16 cellular contexts compared by ENCODE assay signal in the genomic region with DNA sequence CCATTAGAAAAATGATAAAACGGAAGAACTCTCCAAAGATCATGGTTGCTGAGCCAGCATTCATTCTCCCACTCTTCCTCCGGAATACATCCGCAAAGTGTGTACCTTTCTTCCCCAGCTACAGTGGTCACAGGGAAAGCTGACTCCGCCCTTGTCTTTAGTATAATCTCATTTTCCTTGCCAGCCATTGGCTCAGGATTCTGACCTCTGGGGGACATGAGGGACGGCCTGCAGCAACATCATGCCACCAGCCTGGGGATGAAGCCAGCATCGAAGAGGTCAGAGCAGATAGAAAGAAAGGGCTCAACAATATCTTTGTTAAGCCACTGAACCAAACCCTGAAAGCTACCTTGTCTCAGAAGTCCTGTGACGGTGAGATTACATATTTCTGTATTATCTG. TPM values are rescaled to one million over a fixed set of nuclear protein-coding genes. Genes with fewer than 3 reads are reported as not detected.
DNase-seq lines count a peak whose midpoint lies in the region; ATAC-seq and TF ChIP-seq lines count a peak whose summit lies in the region.
"Had no signal": no experiment of that assay in that cellular context is flagged by ENCODE, and none has a peak within 500 bp of the region (broad histone marks: within the 10 kb centered on the region; RNA-seq: fewer than 3 reads in every experiment).

No MANE protein-coding gene starts in this region.

- no peaks in the 10 kb centered on the region for H3K9me3 ChIP-seq in iPS DF 6.9 (ENCODE audit: control insufficient read depth, insufficient read depth, low read length)
- H3K9me3 ChIP-seq in CD8-positive, alpha-beta T cell (ENCODE audit: low read length) = no peaks in the 10 kb centered on the region
- H3K9me3 ChIP-seq: BE2C had no signal

- H3K27ac Mint-ChIP-seq in WTC11 = no peak overlapping the region; the same call in 1 of the 2 replicates
- no peak overlapping the region for H3K27ac Mint-ChIP-seq in activated naive CD8-positive, alpha-beta T cell treated with anti-CD3 and anti-CD28 coated beads, Interleukin-2, amount 50 U/mL, for 24 hours
- no peak overlapping the region for H3K27ac Mint-ChIP-seq in CD8-positive, alpha-beta T cell
- H3K27ac Mint-ChIP-seq: CD4-positive, alpha-beta memory T cell had no signal

- no peak overlapping the region for H3K4me3 ChIP-seq in H7 (ENCODE audit: insufficient read depth, low read depth, low read length)
- no peak overlapping the region for H3K4me3 ChIP-seq in iPS DF 6.9 (ENCODE audit: low read length)
- H3K4me3 ChIP-seq in CD8-positive, alpha-beta T cell (ENCODE audit: low read depth, low read length) = no peak overlapping the region
- H3K4me3 ChIP-seq: GM23248 had no signal

- DNase-seq in H7 = peak; percentile 13
- no peak for DNase-seq in WTC11 (ENCODE audit: low spot score)
- DNase-seq in iPS DF 6.9 (ENCODE audit: low read depth, low spot score) = peak; percentile 5
- no peak for DNase-seq in activated naive CD8-positive, alpha-beta T cell treated with anti-CD3 and anti-CD28 coated beads, Interleukin-2, amount 50 U/mL, for 24 hours
- no peak for DNase-seq in CD8-positive, alpha-beta T cell
- DNase-seq in NCI-H1436 treated with DMSO at 0.1 percent for 48 hours (lab: John Stamatoyannopoulos, UW) = no peak
- DNase-seq: BE2C; CD4-positive, alpha-beta memory T cell; COR-L47; DMS153; DMS79 treated with DMSO at 0.1 percent for 48 hours; EL; GM23248 had no signal

- H3K27me3 Mint-ChIP-seq in WTC11 (ENCODE audit: low read depth) = no peaks in the 10 kb centered on the region
- H3K27me3 Mint-ChIP-seq in activated naive CD8-positive, alpha-beta T cell treated with anti-CD3 and anti-CD28 coated beads, Interleukin-2, amount 50 U/mL, for 24 hours = peaks cover 5% of the 10 kb centered on the region
- peaks cover 14% of the 10 kb centered on the region for H3K27me3 Mint-ChIP-seq in CD8-positive, alpha-beta T cell (ENCODE audit: low read depth)

- no peak for TF ChIP-seq CTCF in WTC11 (IDR thresholded peaks at IDR 0.05)
- no peak for TF ChIP-seq CTCF in CD8-positive, alpha-beta T cell (IDR thresholded peaks at IDR 0.05)

- ATAC-seq in WTC11 (peak; percentile 94), HG02623 (IDR thresholded peaks at IDR 0.05; ENCODE audit: unreplicated experiment) (no peak)
- no peak for ATAC-seq in activated naive CD8-positive, alpha-beta T cell treated with anti-CD3 and anti-CD28 coated beads, Interleukin-2, amount 50 U/mL, for 24 hours
- ATAC-seq in CD8-positive, alpha-beta T cell = no peak
- ATAC-seq: HCT116 had no signal

- no peaks in the 10 kb centered on the region for H3K4me1 ChIP-seq in iPS DF 6.9 (ENCODE audit: control insufficient read depth, insufficient read depth, low read length)
- H3K4me1 ChIP-seq in CD8-positive, alpha-beta T cell (ENCODE audit: insufficient read depth, low read length) = no peaks in the 10 kb centered on the region
- H3K4me1 ChIP-seq: BE2C had no signal

- H3K27me3 ChIP-seq in H7 (ENCODE audit: control insufficient read depth, insufficient read depth, low read length) (no peaks in the 10 kb centered on the region), iPS DF 6.9 (ENCODE audit: control insufficient read depth, insufficient read depth, low read length) (no peaks in the 10 kb centered on the region)
- no peaks in the 10 kb centered on the region for H3K27me3 ChIP-seq in CD8-positive, alpha-beta T cell (ENCODE audit: insufficient read depth, low read length)
- H3K27me3 ChIP-seq: BE2C had no signal

- H3K4me3 Mint-ChIP-seq in WTC11 = no peak overlapping the region
- H3K4me3 Mint-ChIP-seq in activated naive CD8-positive, alpha-beta T cell treated with anti-CD3 and anti-CD28 coated beads, Interleukin-2, amount 50 U/mL, for 24 hours = no peak overlapping the region
- no peak overlapping the region for H3K4me3 Mint-ChIP-seq in CD8-positive, alpha-beta T cell
- H3K4me3 Mint-ChIP-seq: CD4-positive, alpha-beta memory T cell had no signal

- POLR2A ChIA-PET in WTC11 (lab: Charles Lee) = no interaction called here
- POLR2A ChIA-PET in CD8-positive, alpha-beta T cell (lab: Charles Lee) = no interaction called here

- no peaks in the 10 kb centered on the region for H3K36me3 Mint-ChIP-seq in WTC11
- no peaks in the 10 kb centered on the region for H3K36me3 Mint-ChIP-seq in activated naive CD8-positive, alpha-beta T cell treated with anti-CD3 and anti-CD28 coated beads, Interleukin-2, amount 50 U/mL, for 24 hours (ENCODE audit: low read depth)
- no peaks in the 10 kb centered on the region for H3K36me3 Mint-ChIP-seq in CD8-positive, alpha-beta T cell
- H3K36me3 Mint-ChIP-seq: CD4-positive, alpha-beta memory T cell had no signal

- H3K4me1 Mint-ChIP-seq in WTC11 = peaks cover 5% of the 10 kb centered on the region
- H3K4me1 Mint-ChIP-seq in activated naive CD8-positive, alpha-beta T cell treated with anti-CD3 and anti-CD28 coated beads, Interleukin-2, amount 50 U/mL, for 24 hours = no peaks in the 10 kb centered on the region
- H3K4me1 Mint-ChIP-seq in CD8-positive, alpha-beta T cell (ENCODE audit: low read depth) = no peaks in the 10 kb centered on the region
- H3K4me1 Mint-ChIP-seq: CD4-positive, alpha-beta memory T cell had no signal

- no CpG with 5 or more reads among the region's 7 CpGs for WGBS in iPS DF 6.9 (ENCODE audit: insufficient coverage, insufficient read length)

- CTCF ChIA-PET in WTC11 (lab: Charles Lee) = interaction anchor here (1.1 kb wide), 1 partner anchor 353 kb away, joined by 3 read pairs; no protein-coding TSS in a partner anchor
- CTCF ChIA-PET in CD8-positive, alpha-beta T cell (lab: Charles Lee) = interaction anchor here (1.0 kb wide), 1 partner anchor 29 kb away, joined by 3 read pairs; no protein-coding TSS in a partner anchor

- intact Hi-C loops in CD8-positive, alpha-beta T cell (cut with DNase I, micrococcal nuclease) = no loop called here

- no peak overlapping the region for H3K27ac ChIP-seq in iPS DF 6.9 (ENCODE audit: low read length)
- no peak overlapping the region for H3K27ac ChIP-seq in CD8-positive, alpha-beta T cell (ENCODE audit: low read depth, low read length)
- H3K27ac ChIP-seq: C4-2B, GM23248 had no signal

- peaks cover 8% of the 10 kb centered on the region for H3K9me3 Mint-ChIP-seq in WTC11
- H3K9me3 Mint-ChIP-seq in activated naive CD8-positive, alpha-beta T cell treated with anti-CD3 and anti-CD28 coated beads, Interleukin-2, amount 50 U/mL, for 24 hours = no peaks in the 10 kb centered on the region
- H3K9me3 Mint-ChIP-seq in CD8-positive, alpha-beta T cell = no peaks in the 10 kb centered on the region

- H3K36me3 ChIP-seq in H7 (replicated peaks; ENCODE audit: control insufficient read depth, insufficient read depth, low read length) (no peaks in the 10 kb centered on the region), iPS DF 6.9 (ENCODE audit: control insufficient read depth, insufficient read depth, low read length) (no peaks in the 10 kb centered on the region)
- no peaks in the 10 kb centered on the region for H3K36me3 ChIP-seq in CD8-positive, alpha-beta T cell (ENCODE audit: insufficient read depth, low read length)
- H3K36me3 ChIP-seq: BE2C had no signal

TF ChIP-seq in WTC11, 78 proteins besides CTCF, POLR2A, EP300 and RAD21:
- TF ChIP-seq ZNF423 (CRISPR knock-in tag; IDR thresholded peaks at IDR 0.05) = no peak
- TF ChIP-seq PRDM15 (CRISPR knock-in tag; IDR thresholded peaks at IDR 0.05) = no peak
- no peak for TF ChIP-seq MXD4 (CRISPR knock-in tag; IDR thresholded peaks at IDR 0.05; ENCODE audit: borderline replicate concordance)
- no peak for TF ChIP-seq TEAD4 (CRISPR knock-in tag; IDR thresholded peaks at IDR 0.05)
- TF ChIP-seq NFATC4 (CRISPR knock-in tag; IDR thresholded peaks at IDR 0.05) = no peak
- TF ChIP-seq ZNF317 (CRISPR knock-in tag; IDR thresholded peaks at IDR 0.05; ENCODE audit: borderline replicate concordance, low read depth) = no peak

RNA-seq across cellular contexts. Expression of gene TPP2, which starts 46.3 kb away (rescaled TPM):
- 44.4 and 65.7 TPM in 2 replicates for total RNA-seq in H7 (2014; rRNA removed; shearing (Covaris generic))
- 52.9 to 68.3 TPM (median 57.5 TPM) in 3 replicates for total RNA-seq in WTC11 (2021)
- 100 to 1,000 TPM; 168 to 185 TPM for total RNA-seq in CD8-positive, alpha-beta T cell

Comparison
In these comparisons a context has a peak if more than half of its experiments do, and no peak if none do; other contexts are left out.
1. DNase-seq: peak in H7 (single experiment) and iPS DF 6.9 (single experiment); none in WTC11 (single experiment), activated naive CD8-positive, alpha-beta T cell treated with anti-CD3 and anti-CD28 coated beads, Interleukin-2, amount 50 U/mL, for 24 hours (single experiment), CD8-positive, alpha-beta T cell (0 of 7) and NCI-H1436 treated with DMSO at 0.1 percent for 48 hours (single experiment).